12 cellular contexts compared by ENCODE assay signal in the genomic region with DNA sequence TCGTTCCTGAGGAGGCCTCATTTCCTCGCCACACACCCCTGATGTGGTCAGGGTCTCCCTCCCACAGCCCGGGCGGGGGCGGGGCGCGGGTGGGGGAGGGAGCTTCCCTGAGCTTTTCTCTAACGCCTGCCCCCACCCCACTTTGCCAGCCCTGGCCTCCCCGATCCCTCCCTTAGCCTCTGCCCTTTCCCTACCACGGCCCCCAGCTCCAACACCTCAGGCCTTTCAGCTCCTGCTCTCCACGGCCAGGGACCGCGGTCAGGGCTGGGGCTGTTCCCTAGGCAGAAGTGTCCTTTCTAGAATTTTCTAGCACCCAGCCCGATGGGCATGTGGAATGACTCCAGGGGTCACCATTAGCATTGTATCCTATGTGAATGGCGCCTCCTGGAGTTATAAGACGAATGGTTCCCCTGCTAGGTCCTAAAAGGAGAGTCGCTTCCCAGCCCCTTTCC.
DNase-seq lines count a peak whose midpoint lies in the region; ATAC-seq and TF ChIP-seq lines count a peak whose summit lies in the region.
"Had no signal": no experiment of that assay in that cellular context is flagged by ENCODE, and none has a peak within 500 bp of the region (broad histone marks: within the 10 kb centered on the region; RNA-seq: fewer than 3 reads in every experiment).

No MANE protein-coding gene starts in this region.

- H4K20me1 ChIP-seq in OCI-LY7 (ENCODE audit: insufficient read depth, low read length) (no peaks in the 10 kb centered on the region), smooth muscle cell (ENCODE audit: low read depth) (no peaks in the 10 kb centered on the region)

- H3K36me3 ChIP-seq in OCI-LY7 (ENCODE audit: insufficient read depth, low read length) (no peaks in the 10 kb centered on the region), smooth muscle cell (ENCODE audit: low read depth) (no peaks in the 10 kb centered on the region), gastrocnemius medialis (no peaks in the 10 kb centered on the region)
- H3K36me3 ChIP-seq: right atrium auricular region had no signal

- POLR2A ChIA-PET in OCI-LY7 (lab: Charles Lee): no interaction called here

- H3K4me3 ChIP-seq in OCI-LY7 (ENCODE audit: low read depth, low read length, poor library complexity, severe bottlenecking) (no peak overlapping the region), epithelial cell of proximal tubule (ENCODE audit: low read depth, low read length) (no peak overlapping the region), smooth muscle cell (no peak overlapping the region), gastrocnemius medialis (no peak overlapping the region)
- H3K4me3 ChIP-seq: right atrium auricular region had no signal

- H3K27ac ChIP-seq in OCI-LY7 (ENCODE audit: low read depth, low read length, poor library complexity, severe bottlenecking): no peak overlapping the region
- peak overlapping the region; percentile 17 for H3K27ac ChIP-seq in smooth muscle cell (ENCODE audit: low read depth)
- no peak overlapping the region for H3K27ac ChIP-seq in gastrocnemius medialis
- H3K27ac ChIP-seq: right atrium auricular region had no signal

- H2AFZ ChIP-seq in OCI-LY7 (ENCODE audit: low read length) (no peak overlapping the region), smooth muscle cell (ENCODE audit: low read depth) (peak overlapping the region; percentile 71)

- H3K9me3 ChIP-seq in OCI-LY7 (ENCODE audit: low read length) (no peaks in the 10 kb centered on the region), smooth muscle cell (replicated peaks; ENCODE audit: low read depth) (no peaks in the 10 kb centered on the region), gastrocnemius medialis (no peaks in the 10 kb centered on the region)
- H3K9me3 ChIP-seq: right atrium auricular region had no signal

- peak; percentile 15 for DNase-seq in DMS53 (lab: John Stamatoyannopoulos, UW)
- no peak for DNase-seq in DMS53 treated with DMSO at 0.1 percent for 48 hours (lab: John Stamatoyannopoulos, UW; ENCODE audit: unreplicated experiment)
- DNase-seq in OCI-LY7 (ENCODE audit: low spot score): peak; percentile 11
- DNase-seq in epithelial cell of proximal tubule (ENCODE audit: low read depth): no peak
- DNase-seq in smooth muscle cell (lab: John Stamatoyannopoulos, UW; ENCODE audit: unreplicated experiment): peak; percentile 22
- DNase-seq in gastrocnemius medialis: no peak
- DNase-seq in DMS79 (lab: John Stamatoyannopoulos, UW): no peak
- DNase-seq: 8988T; effector CD8-positive, alpha-beta T cell; NCI-H345 had no signal

- WGBS in smooth muscle cell (ENCODE audit: low lambda C conversion rate): 38% methylated on average over 12 of the region's 17 CpGs

- H3K9ac ChIP-seq in smooth muscle cell (ENCODE audit: low read depth): no peak overlapping the region

- in situ Hi-C loops in gastrocnemius medialis (cut with MboI; ENCODE audit: low sequenced_read_pairs in 4 of 4): loop anchor here in 1 of 4 donors (25.0 kb wide), 1 partner anchor 487 kb away; no protein-coding TSS in a partner anchor

- H3F3A ChIP-seq in smooth muscle cell (ENCODE audit: low read depth): peaks cover 12% of the 10 kb centered on the region

- H3K4me2 ChIP-seq in OCI-LY7 (ENCODE audit: low read length) (no peak overlapping the region), smooth muscle cell (peak overlapping the region; percentile 80)

- ATAC-seq in gastrocnemius medialis: no peak
- no peak for ATAC-seq in GM18511 (IDR thresholded peaks at IDR 0.05; ENCODE audit: unreplicated experiment)

- no peaks in the 10 kb centered on the region for H3K27me3 ChIP-seq in smooth muscle cell (ENCODE audit: low read depth)
- no peaks in the 10 kb centered on the region for H3K27me3 ChIP-seq in gastrocnemius medialis
- H3K27me3 ChIP-seq: right atrium auricular region had no signal

- no peak for TF ChIP-seq POLR2A in gastrocnemius medialis (IDR thresholded peaks at IDR 0.05)

- CTCF ChIA-PET in OCI-LY7 (lab: Charles Lee; ENCODE audit: unreplicated experiment): no interaction called here

- BruUV-seq in OCI-LY7 (replicated peaks; lab: Mats Ljungman, UMichigan): no TSS peak

- H3K9me2 ChIP-seq in OCI-LY7 (ENCODE audit: insufficient read depth, low read length): no peaks in the 10 kb centered on the region

- intact Hi-C loops in OCI-LY7 (cut with micrococcal nuclease; ENCODE audit: unreplicated experiment) (no loop called here), gastrocnemius medialis (cut with DNase I; ENCODE audit: low total_unique reads) (no loop called here)

- peak; percentile 29 for TF ChIP-seq CTCF in OCI-LY7 (conservative IDR thresholded peaks at IDR 0.05; ENCODE audit: low read length)
- TF ChIP-seq CTCF in epithelial cell of proximal tubule (conservative IDR thresholded peaks at IDR 0.05; ENCODE audit: low read depth, low read length): peak; percentile 11
- peak; percentile 42 for TF ChIP-seq CTCF in smooth muscle cell (IDR thresholded peaks at IDR 0.05; ENCODE audit: borderline replicate concordance, insufficient read depth, poor library complexity, severe bottlenecking)
- TF ChIP-seq CTCF in gastrocnemius medialis (IDR thresholded peaks at IDR 0.05 in 4 of 5, conservative IDR thresholded peaks at IDR 0.05 in 1 of 5): no peak

- H3K4me1 ChIP-seq in OCI-LY7 (ENCODE audit: insufficient read depth, low read length, poor library complexity, severe bottlenecking): peaks cover 10% of the 10 kb centered on the region
- H3K4me1 ChIP-seq in smooth muscle cell (ENCODE audit: low read depth): peaks cover 7% of the 10 kb centered on the region
- no peaks in the 10 kb centered on the region for H3K4me1 ChIP-seq in gastrocnemius medialis
- H3K4me1 ChIP-seq: right atrium auricular region had no signal

- H3K79me2 ChIP-seq in OCI-LY7 (ENCODE audit: insufficient read depth, low read depth, low read length) (no peaks in the 10 kb centered on the region), smooth muscle cell (ENCODE audit: low read depth) (no peaks in the 10 kb centered on the region)

Comparison
In these comparisons a context has a peak if more than half of its experiments do, and no peak if none do; other contexts are left out.
1. DNase-seq: peak in DMS53 (single experiment), OCI-LY7 (single experiment) and smooth muscle cell (single experiment); none in DMS53 treated with DMSO at 0.1 percent for 48 hours (single experiment), epithelial cell of proximal tubule (single experiment), gastrocnemius medialis (0 of 2) and DMS79 (single experiment).
2. CTCF ChIP-seq: peak in OCI-LY7 (single experiment), epithelial cell of proximal tubule (single experiment) and smooth muscle cell (single experiment); none in gastrocnemius medialis (0 of 5).